ENCODE assay signal across 16 cellular contexts in the genomic region with DNA sequence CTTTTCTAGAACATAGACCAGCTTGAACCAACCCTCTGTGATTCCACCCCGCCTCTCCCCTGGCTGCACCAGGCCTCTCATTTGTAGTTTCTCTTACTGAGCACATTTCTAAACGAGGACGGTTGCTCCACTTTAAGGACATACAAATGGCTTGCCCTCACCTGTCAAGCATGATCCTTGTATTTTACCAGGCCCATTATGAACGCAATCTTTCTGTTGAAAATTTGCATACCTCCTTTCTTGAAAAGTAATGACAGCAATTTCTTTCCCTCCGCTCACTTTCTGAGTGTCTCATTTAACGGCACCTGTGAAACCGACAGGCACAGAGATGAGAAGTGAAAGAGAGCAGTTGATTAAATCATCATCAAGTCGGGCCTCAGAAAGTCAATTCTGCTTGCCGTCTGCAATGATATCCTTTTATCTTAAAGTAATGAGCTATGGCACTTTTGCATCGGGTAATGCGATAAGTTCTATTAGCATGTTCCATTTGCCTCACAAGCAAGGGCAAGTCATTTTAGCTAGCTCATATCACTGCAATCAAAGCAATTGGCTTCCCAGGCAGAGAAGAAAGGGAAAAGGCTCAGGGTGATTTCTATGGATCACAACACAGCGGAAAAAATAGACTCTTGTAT.
DNase-seq lines count a peak whose midpoint lies in the region; ATAC-seq and TF ChIP-seq lines count a peak whose summit lies in the region.
"Had no signal": no experiment of that assay in that cellular context is flagged by ENCODE, and none has a peak within 500 bp of the region (broad histone marks: within the 10 kb centered on the region; RNA-seq: fewer than 3 reads in every experiment).

No MANE protein-coding gene starts in this region.

- H3K4me2 ChIP-seq in MM.1S (ENCODE audit: low read depth, low read length): peak overlapping the region; percentile 41

- no peaks in the 10 kb centered on the region for H3F3A ChIP-seq in MM.1S (ENCODE audit: insufficient read depth, low read length)

- POLR2A ChIA-PET in Caco-2 (lab: Charles Lee): no interaction called here

- H3K4me3 Mint-ChIP-seq in naive B cell (peak overlapping the region in 6 of 8 donors; percentile 5 to 53 (median 24)), Caco-2 (ENCODE audit: unreplicated experiment) (no peak overlapping the region)
- H3K4me3 Mint-ChIP-seq: activated T-helper 17 cell treated with anti-CD3 and anti-CD28 coated beads, Interleukin-2, amount 50 U/mL, for 72 hours; central memory CD8-positive, alpha-beta T cell had no signal

- no peaks in the 10 kb centered on the region for H4K20me1 ChIP-seq in MM.1S (ENCODE audit: insufficient read depth, low read length)

- H3K27me3 ChIP-seq in MM.1S (replicated peaks; ENCODE audit: insufficient read depth, low read length) (no peaks in the 10 kb centered on the region), spleen (replicated peaks in 1 of 7) (no peaks in the 10 kb centered on the region), Caco-2 (replicated peaks; ENCODE audit: control insufficient read depth, insufficient read depth, low read length) (no peaks in the 10 kb centered on the region)
- H3K27me3 ChIP-seq: right atrium auricular region had no signal

- H3K9me3 Mint-ChIP-seq in naive B cell (peaks cover 0 to 5% (median 0%) of the 10 kb centered on the region in 7 donors), Caco-2 (ENCODE audit: unreplicated experiment) (no peaks in the 10 kb centered on the region)
- H3K9me3 Mint-ChIP-seq: central memory CD8-positive, alpha-beta T cell had no signal

- H3K4me3 ChIP-seq in MM.1S (ENCODE audit: low read length) (peak overlapping the region; percentile 17; the same call in 1 of the 2 replicates), spleen (no peak overlapping the region), Caco-2 (ENCODE audit: low read depth, low read length) (no peak overlapping the region)
- H3K4me3 ChIP-seq: right atrium auricular region had no signal

- peak; percentile 41 for DNase-seq in MM.1S
- no peak for DNase-seq in naive B cell
- no peak for DNase-seq in T-helper 1 cell
- no peak for DNase-seq in SIG-M5 (lab: John Stamatoyannopoulos, UW)
- DNase-seq in spleen: no peak
- no peak for DNase-seq in Caco-2
- DNase-seq: effector memory CD4-positive, alpha-beta T cell; hippocampal formation; NCI-H1048; NCI-H2227 treated with DMSO at 0.1 percent for 48 hours; PC-3 had no signal

- BruUV-seq in Caco-2 (replicated peaks; lab: Mats Ljungman, UMichigan): no TSS peak

- TF ChIP-seq CTCF in MM.1S (IDR thresholded peaks at IDR 0.05; ENCODE audit: low read length) (no peak), spleen (IDR thresholded peaks at IDR 0.05 in 8 of 11, conservative IDR thresholded peaks at IDR 0.05 in 3 of 11) (no peak), Caco-2 (IDR thresholded peaks at IDR 0.05; ENCODE audit: insufficient read depth in 1 of 2, low read depth in 1 of 2, low read length in 1 of 2, severe bottlenecking in 1 of 2, unreplicated experiment in 1 of 2) (no peak)

- peak overlapping the region; percentile 19; the same call in 1 of the 2 replicates for H3K27ac ChIP-seq in MM.1S (ENCODE audit: low read length)
- H3K27ac ChIP-seq in spleen: no peak overlapping the region
- H3K27ac ChIP-seq: right atrium auricular region had no signal

- H3K4me1 ChIP-seq in MM.1S (ENCODE audit: low read length) (no peaks in the 10 kb centered on the region), spleen (no peaks in the 10 kb centered on the region), Caco-2 (no peaks in the 10 kb centered on the region)
- H3K4me1 ChIP-seq: right atrium auricular region had no signal

- no peak overlapping the region for H3K9ac ChIP-seq in MM.1S (ENCODE audit: low read length)

- 0 out of 2 replicates have a peak overlapping the region, but pooled peaks have one; percentile 17 for H2AFZ ChIP-seq in MM.1S (ENCODE audit: low read length)

- no peaks in the 10 kb centered on the region for H3K9me3 ChIP-seq in MM.1S (replicated peaks; ENCODE audit: insufficient read depth, low read length)
- H3K9me3 ChIP-seq in spleen: no peaks in the 10 kb centered on the region
- no peaks in the 10 kb centered on the region for H3K9me3 ChIP-seq in Caco-2
- H3K9me3 ChIP-seq: right atrium auricular region had no signal

- ATAC-seq in GM18511 (IDR thresholded peaks at IDR 0.05; ENCODE audit: unreplicated experiment) (peak; percentile 69), GM21526 (IDR thresholded peaks at IDR 0.05; ENCODE audit: low FRiP score, unreplicated experiment) (peak; percentile 92), naive B cell (ENCODE audit: low read depth in 2 of 2) (peak in 1 of 2 donors; percentile 30)
- ATAC-seq: activated T-helper 17 cell treated with anti-CD3 and anti-CD28 coated beads, Interleukin-2, amount 50 U/mL, for 72 hours; PC-3 had no signal

- H3K9me2 ChIP-seq in MM.1S (replicated peaks; ENCODE audit: insufficient read depth, low read length): no peaks in the 10 kb centered on the region

- peaks cover 0 to 7% of the 10 kb centered on the region in 2 donors for H3K36me3 Mint-ChIP-seq in naive B cell
- H3K36me3 Mint-ChIP-seq in Caco-2 (ENCODE audit: insufficient read depth, unreplicated experiment): no peaks in the 10 kb centered on the region

- H3K27me3 Mint-ChIP-seq in naive B cell: no peaks in the 10 kb centered on the region
- no peaks in the 10 kb centered on the region for H3K27me3 Mint-ChIP-seq in Caco-2 (ENCODE audit: insufficient read depth, unreplicated experiment)

- intact Hi-C loops in spleen (cut with DNase I; ENCODE audit: low total_unique reads) (no loop called here), Caco-2 (cut with micrococcal nuclease; ENCODE audit: unreplicated experiment) (no loop called here)

- H3K27ac Mint-ChIP-seq in naive B cell (peak overlapping the region in 5 of 6 donors; percentile 8 to 86 (median 61)), Caco-2 (ENCODE audit: unreplicated experiment) (no peak overlapping the region)
- H3K27ac Mint-ChIP-seq: activated T-helper 17 cell treated with anti-CD3 and anti-CD28 coated beads, Interleukin-2, amount 50 U/mL, for 72 hours had no signal

- TF ChIP-seq POLR2A in spleen (IDR thresholded peaks at IDR 0.05): no peak

- no peaks in the 10 kb centered on the region for H3K79me2 ChIP-seq in MM.1S (ENCODE audit: low read length)

- 83 to 87% (median 84%) methylated on average over 12 of the region's 12 CpGs for WGBS in spleen, 5 donors

- CTCF ChIA-PET in Caco-2 (lab: Charles Lee): no interaction called here

- peaks cover 0 to 10% (median 5%) of the 10 kb centered on the region in 3 donors for H3K4me1 Mint-ChIP-seq in naive B cell
- no peaks in the 10 kb centered on the region for H3K4me1 Mint-ChIP-seq in Caco-2 (ENCODE audit: low read depth, unreplicated experiment)
- H3K4me1 Mint-ChIP-seq: activated T-helper 17 cell treated with anti-CD3 and anti-CD28 coated beads, Interleukin-2, amount 50 U/mL, for 72 hours; central memory CD8-positive, alpha-beta T cell had no signal

- H3K36me3 ChIP-seq in MM.1S (replicated peaks; ENCODE audit: insufficient read depth, low read length): no peaks in the 10 kb centered on the region
- no peaks in the 10 kb centered on the region for H3K36me3 ChIP-seq in spleen
- no peaks in the 10 kb centered on the region for H3K36me3 ChIP-seq in Caco-2 (ENCODE audit: control insufficient read depth, insufficient read depth, low read length)
- H3K36me3 ChIP-seq: right atrium auricular region had no signal
